In genomic region chr3:158845748-158846350, GRCh38 we compare ENCODE assay signal across 8 cellular contexts. TPM values are rescaled to one million over a fixed set of nuclear protein-coding genes. Genes with fewer than 3 reads are reported as not detected.
DNase-seq lines count a peak whose midpoint lies in the region; ATAC-seq and TF ChIP-seq lines count a peak whose summit lies in the region.

No MANE protein-coding gene starts in this region.

- peaks cover 0 to 3% (median 1%) of the 10 kb centered on the region in 3 donors for H3K27me3 Mint-ChIP-seq in CD14-positive monocyte (ENCODE audit: low read depth in 3 of 3)
- H3K27me3 Mint-ChIP-seq in activated T-cell treated with anti-CD3 and anti-CD28 coated beads, Interleukin-2, amount 50 U/mL, for 72 hours (ENCODE audit: low read depth): no peaks in the 10 kb centered on the region

- TF ChIP-seq CTCF in CD14-positive monocyte (IDR thresholded peaks at IDR 0.05): peak; percentile 63

- DNase-seq in CD14-positive monocyte (ENCODE audit: low spot score) (no peak), NCI-H345 treated with DMSO at 0.1 percent for 48 hours (lab: John Stamatoyannopoulos, UW; ENCODE audit: unreplicated experiment) (peak; percentile 29), left ventricle myocardium superior (no peak), posterior vena cava (ENCODE audit: low spot score) (no peak)
- DNase-seq in activated T-cell treated with anti-CD3 and anti-CD28 coated beads, Interleukin-2, amount 50 U/mL, for 72 hours: peak; percentile 24 to 36
- peak; percentile 7 to 14 for DNase-seq in stimulated activated CD4-positive, alpha-beta T cell treated with anti-CD3 and anti-CD28 coated beads, Interleukin-2, amount 100 ng/mL, for 48 hours

- H3K9me3 Mint-ChIP-seq in CD14-positive monocyte: no peaks in the 10 kb centered on the region
- H3K9me3 Mint-ChIP-seq in activated T-cell treated with anti-CD3 and anti-CD28 coated beads, Interleukin-2, amount 50 U/mL, for 72 hours: no peaks in the 10 kb centered on the region

- intact Hi-C loops in CD14-positive monocyte (cut with micrococcal nuclease) (loop anchor here in 1 of 2 donors (5.0 kb wide), 1 partner anchor 416 kb away; no protein-coding TSS in a partner anchor), left ventricle myocardium superior (cut with micrococcal nuclease) (loop anchor here (2.0 kb wide), 1 partner anchor 415 kb away; no protein-coding TSS in a partner anchor), posterior vena cava (cut with DNase I) (loop anchor here (5.0 to 10.0 kb wide), 2 partner anchors 409 to 411 kb away; no protein-coding TSS in a partner anchor)

- ATAC-seq in GM18498 (IDR thresholded peaks at IDR 0.05; ENCODE audit: unreplicated experiment) (peak; percentile 45), HG03103 (IDR thresholded peaks at IDR 0.05; ENCODE audit: low read depth, unreplicated experiment) (peak; percentile 45), left ventricle myocardium superior (peak; percentile 38)
- ATAC-seq in activated T-cell treated with anti-CD3 and anti-CD28 coated beads, Interleukin-2, amount 50 U/mL, for 72 hours (replicated peaks in 1 of 2): peak; percentile 27 to 54

- no peaks in the 10 kb centered on the region for H3K36me3 Mint-ChIP-seq in CD14-positive monocyte
- H3K36me3 Mint-ChIP-seq in activated T-cell treated with anti-CD3 and anti-CD28 coated beads, Interleukin-2, amount 50 U/mL, for 72 hours (ENCODE audit: insufficient read depth in 2 of 2): no peaks in the 10 kb centered on the region

- H3K4me3 Mint-ChIP-seq in CD14-positive monocyte: no peak overlapping the region
- H3K4me3 Mint-ChIP-seq in activated T-cell treated with anti-CD3 and anti-CD28 coated beads, Interleukin-2, amount 50 U/mL, for 72 hours: no peak overlapping the region

- no peak overlapping the region for H3K27ac Mint-ChIP-seq in CD14-positive monocyte
- H3K27ac Mint-ChIP-seq in activated T-cell treated with anti-CD3 and anti-CD28 coated beads, Interleukin-2, amount 50 U/mL, for 72 hours: no peak overlapping the region

- no peaks in the 10 kb centered on the region for H3K4me1 Mint-ChIP-seq in CD14-positive monocyte
- peaks cover 21% of the 10 kb centered on the region for H3K4me1 Mint-ChIP-seq in activated T-cell treated with anti-CD3 and anti-CD28 coated beads, Interleukin-2, amount 50 U/mL, for 72 hours (ENCODE audit: low read depth)

RNA-seq across cellular contexts. Expression of gene MFSD1, which starts 44.0 kb away (rescaled TPM):
- 100 to 1,000 TPM; 225 to 262 TPM for polyA plus RNA-seq in CD14-positive monocyte
- total RNA-seq in activated T-cell treated with anti-CD3 and anti-CD28 coated beads, Interleukin-2, amount 50 U/mL, for 72 hours: 10 to 100 TPM; 11.2 to 17.5 TPM
- total RNA-seq in left ventricle myocardium superior: 34.3 TPM
- total RNA-seq in posterior vena cava: 10 to 100 TPM; 62.0 to 80.3 TPM

Comparison
In these comparisons a context has a peak if more than half of its experiments do, and no peak if none do; other contexts are left out.
1. DNase-seq: peak in NCI-H345 treated with DMSO at 0.1 percent for 48 hours (single experiment), activated T-cell treated with anti-CD3 and anti-CD28 coated beads, Interleukin-2, amount 50 U/mL, for 72 hours (2 of 2) and stimulated activated CD4-positive, alpha-beta T cell treated with anti-CD3 and anti-CD28 coated beads, Interleukin-2, amount 100 ng/mL, for 48 hours (2 of 2); none in CD14-positive monocyte (single experiment), left ventricle myocardium superior (single experiment) and posterior vena cava (single experiment).
2. Peak in every context shown above with its lines, with median percentiles within 50 percentile points of each other: ATAC-seq.